In genomic region chr17:79337053-79337452, GRCh38 we compare ENCODE assay signal across 8 cellular contexts.
"Had no signal": no experiment of that assay in that cellular context is flagged by ENCODE, and none has a peak within 500 bp of the region (broad histone marks: within the 10 kb centered on the region; RNA-seq: fewer than 3 reads in every experiment).

No MANE protein-coding gene starts in this region.

- H3K27ac ChIP-seq: HL-60, KMS-11 had no signal

- H3K36me3 Mint-ChIP-seq: IgD-negative memory B cell had no signal

- H3K4me3 ChIP-seq: K562 had no signal

- H3K27ac Mint-ChIP-seq: IgD-negative memory B cell had no signal

- DNase-seq: IMR-90, KBM-7, KG1 had no signal

- FAIRE-seq: HTR-8/SVneo, K562 had no signal

- H3K9ac ChIP-seq: KMS-11 had no signal

- H3K4me2 ChIP-seq: KMS-11 had no signal

- ATAC-seq: K562 had no signal
